9 cellular contexts compared by ENCODE assay signal in genomic region chr17:29241015-29241963, GRCh38. TPM values are rescaled to one million over a fixed set of nuclear protein-coding genes. Genes with fewer than 3 reads are reported as not detected.
A peak's percentile ranks its signal among the peaks of the same experiment; 100 is the strongest.
DNase-seq lines count a peak whose midpoint lies in the region; ATAC-seq and TF ChIP-seq lines count a peak whose summit lies in the region.
"Had no signal": no experiment of that assay in that cellular context is flagged by ENCODE, and none has a peak within 500 bp of the region (broad histone marks: within the 10 kb centered on the region; RNA-seq: fewer than 3 reads in every experiment).

No MANE protein-coding gene starts in this region.

- H3K9ac ChIP-seq in subcutaneous abdominal adipose tissue (ENCODE audit: low read length in 5 of 5): no peak overlapping the region

- TF ChIP-seq CTCF in Calu3 (IDR thresholded peaks at IDR 0.05; ENCODE audit: unreplicated experiment): no peak

- H3K27ac ChIP-seq in subcutaneous abdominal adipose tissue (ENCODE audit: low read depth, low read length): peak overlapping the region; percentile 8

- H3K27me3 ChIP-seq in subcutaneous abdominal adipose tissue (ENCODE audit: control insufficient read depth in 5 of 5, insufficient read depth in 4 of 5, low read length in 5 of 5): no peaks in the 10 kb centered on the region

- peaks cover 9% of the 10 kb centered on the region for H3K4me1 Mint-ChIP-seq in Calu3 (ENCODE audit: low read depth, unreplicated experiment)
- H3K4me1 Mint-ChIP-seq in immature natural killer cell: peaks cover 0 to 2% of the 10 kb centered on the region in 2 donors

- H3K27ac Mint-ChIP-seq in Calu3 (ENCODE audit: unreplicated experiment) (peak overlapping the region; percentile 66), immature natural killer cell (no peak overlapping the region)

- H3K36me3 ChIP-seq in subcutaneous abdominal adipose tissue (ENCODE audit: control insufficient read depth in 5 of 5, insufficient read depth in 5 of 5, low read length in 5 of 5): no peaks in the 10 kb centered on the region

- intact Hi-C loops in Calu3 (cut with micrococcal nuclease; ENCODE audit: unreplicated experiment): no loop called here

- H3K4me1 ChIP-seq in subcutaneous abdominal adipose tissue (ENCODE audit: control insufficient read depth in 5 of 5, insufficient read depth in 5 of 5, low read length in 5 of 5): peaks cover 3 to 24% (median 14%) of the 10 kb centered on the region in 5 donors

- no peaks in the 10 kb centered on the region for H3K36me3 Mint-ChIP-seq in Calu3 (ENCODE audit: insufficient read depth, unreplicated experiment)
- H3K36me3 Mint-ChIP-seq in immature natural killer cell: peaks cover 0 to 3% (median 0%) of the 10 kb centered on the region in 3 donors

- ATAC-seq in GM19395 (IDR thresholded peaks at IDR 0.05; ENCODE audit: unreplicated experiment): no peak

- H3K4me3 Mint-ChIP-seq in Calu3 (ENCODE audit: low read depth, unreplicated experiment): no peak overlapping the region
- no peak overlapping the region for H3K4me3 Mint-ChIP-seq in immature natural killer cell

- no peak overlapping the region for H3K4me3 ChIP-seq in subcutaneous abdominal adipose tissue (ENCODE audit: low read depth in 1 of 5, low read length in 5 of 5)

- H3K9me3 ChIP-seq in subcutaneous abdominal adipose tissue (ENCODE audit: control insufficient read depth in 5 of 5, low read length in 5 of 5): no peaks in the 10 kb centered on the region

- H3K27me3 Mint-ChIP-seq in Calu3 (ENCODE audit: unreplicated experiment): no peaks in the 10 kb centered on the region
- H3K27me3 Mint-ChIP-seq in immature natural killer cell (ENCODE audit: low read depth in 3 of 3): peaks cover 0 to 5% (median 1%) of the 10 kb centered on the region in 3 donors

- no peaks in the 10 kb centered on the region for H3K9me3 Mint-ChIP-seq in Calu3 (ENCODE audit: low read depth, unreplicated experiment)
- H3K9me3 Mint-ChIP-seq in immature natural killer cell: no peaks in the 10 kb centered on the region

- CTCF ChIA-PET in Calu3 (lab: Charles Lee): interaction anchor here (0.5 to 1.9 kb wide), 11 partner anchors 11 to 178 kb away, joined by 3 to 8 read pairs (median 5); partner anchors contain the start of gene NUFIP2

- BruUV-seq in Calu3 (replicated peaks; lab: Mats Ljungman, UMichigan): no TSS peak

- DNase-seq in Calu3: peak; percentile 60
- DNase-seq in HuH-7.5 (ENCODE audit: low spot score): peak; percentile 39
- DNase-seq in amygdala (lab: John Stamatoyannopoulos, UW): peak in 33 of 56 donors; percentile 11 to 73 (median 40)
- peak; percentile 49 for DNase-seq in iPS DF 4.7 (ENCODE audit: extremely low read depth, low spot score)
- no peak for DNase-seq in immature natural killer cell
- no peak for DNase-seq in germinal center (ENCODE audit: low spot score)

RNA-seq across cellular contexts. Expression of gene CRYBA1, which starts 5.4 kb away (rescaled TPM):
- not detected in 2 replicates for total RNA-seq in Calu3 (2022)
- not detected for polyA plus RNA-seq in immature natural killer cell
- total RNA-seq: skeletal muscle tissue had no signal

RNA-seq across cellular contexts. Expression of gene NUFIP2, which starts 52.7 kb away (rescaled TPM):
- 89.3 and 92.9 TPM in 2 replicates for total RNA-seq in Calu3 (2022)
- polyA plus RNA-seq in immature natural killer cell: 10 to 100 TPM in 2 of 3 donors, 1 to 10 TPM in 1; 8.6 to 17.2 (median 11.9) TPM

Comparison
In these comparisons a context has a peak if more than half of its experiments do, and no peak if none do; other contexts are left out.
1. DNase-seq: peak in Calu3 (single experiment), HuH-7.5 (single experiment), amygdala (33 of 56) and iPS DF 4.7 (single experiment); none in immature natural killer cell (0 of 3) and germinal center (single experiment).